ENCODE assay signal across 1 cellular context in genomic region chr4:95220205-95221175, GRCh38.
TF ChIP-seq lines count a peak whose summit lies in the region.

No MANE protein-coding gene starts in this region.

TF ChIP-seq in HepG2, 621 proteins besides CTCF, POLR2A, EP300 and RAD21 (continued from another document):
- no peak for TF ChIP-seq ATF6 (CRISPR knock-in tag; conservative IDR thresholded peaks at IDR 0.05)
- no peak for TF ChIP-seq ZNF431 (CRISPR knock-in tag; IDR thresholded peaks at IDR 0.05; ENCODE audit: borderline replicate concordance, low read depth)
- TF ChIP-seq SP5 (CRISPR knock-in tag; IDR thresholded peaks at IDR 0.05; ENCODE audit: borderline replicate concordance, low read depth): peak; percentile 46; the same call in 1 of the 2 replicates
- TF ChIP-seq FOXA3 (CRISPR knock-in tag; IDR thresholded peaks at IDR 0.05): 0 out of 2 replicates have a peak, but pooled peaks have one; percentile 21
- peak; percentile 74 for TF ChIP-seq TBX2 (CRISPR knock-in tag; IDR thresholded peaks at IDR 0.05; ENCODE audit: borderline replicate concordance)
- TF ChIP-seq ZNF670 (CRISPR knock-in tag; IDR thresholded peaks at IDR 0.05; ENCODE audit: borderline replicate concordance): no peak
- no peak for TF ChIP-seq ZNF331 (CRISPR knock-in tag; IDR thresholded peaks at IDR 0.05)
- peak; percentile 68; the same call in 1 of the 2 replicates for TF ChIP-seq TBX3 (IDR thresholded peaks at IDR 0.05; ENCODE audit: borderline replicate concordance)
- peak; percentile 68 for TF ChIP-seq ONECUT2 (CRISPR knock-in tag; IDR thresholded peaks at IDR 0.05)
- no peak for TF ChIP-seq TFDP2 (CRISPR knock-in tag; IDR thresholded peaks at IDR 0.05)
- TF ChIP-seq PITX1 (CRISPR knock-in tag; IDR thresholded peaks at IDR 0.05): peak; percentile 78
- peak; percentile 87 for TF ChIP-seq TCF7 (IDR thresholded peaks at IDR 0.05; ENCODE audit: low read depth)
- TF ChIP-seq HHEX (CRISPR knock-in tag; IDR thresholded peaks at IDR 0.05): peak; percentile 73
- TF ChIP-seq TCF7L2 (IDR thresholded peaks at IDR 0.05; ENCODE audit: low read depth, low read length): peak; percentile 69
- no peak for TF ChIP-seq BRCA1 (CRISPR knock-in tag; IDR thresholded peaks at IDR 0.05)
- TF ChIP-seq ETV6 (CRISPR knock-in tag; conservative IDR thresholded peaks at IDR 0.05): no peak
- TF ChIP-seq SOX13 (IDR thresholded peaks at IDR 0.05): peak; percentile 14; the same call in 1 of the 2 replicates
- TF ChIP-seq SOX13 (CRISPR knock-in tag; conservative IDR thresholded peaks at IDR 0.05 in 1 of 2, IDR thresholded peaks at IDR 0.05 in 1 of 2): peak in 1 of 2 experiments; percentile 56; a peak in 2 of 4 replicates
- TF ChIP-seq ZNF24 (IDR thresholded peaks at IDR 0.05): no peak
- TF ChIP-seq ATF1 (CRISPR knock-in tag; IDR thresholded peaks at IDR 0.05): no peak
- TF ChIP-seq ZNF713 (CRISPR knock-in tag; IDR thresholded peaks at IDR 0.05): no peak
- no peak for TF ChIP-seq ZSCAN31 (CRISPR knock-in tag; IDR thresholded peaks at IDR 0.05; ENCODE audit: low read depth)
- TF ChIP-seq SSRP1 (CRISPR knock-in tag; IDR thresholded peaks at IDR 0.05): no peak
- TF ChIP-seq FLYWCH1 (CRISPR knock-in tag; IDR thresholded peaks at IDR 0.05): no peak
- TF ChIP-seq NFIC (IDR thresholded peaks at IDR 0.05; ENCODE audit: low read length): 0 out of 2 replicates have a peak, but pooled peaks have one; percentile 29
- TF ChIP-seq ISL2 (CRISPR knock-in tag; IDR thresholded peaks at IDR 0.05): peak; percentile 75; the same call in 1 of the 2 replicates
- TF ChIP-seq NFKB2 (CRISPR knock-in tag; IDR thresholded peaks at IDR 0.05; ENCODE audit: borderline replicate concordance): no peak
- no peak for TF ChIP-seq CREB1 (IDR thresholded peaks at IDR 0.05)
- no peak for TF ChIP-seq CREB1 (CRISPR knock-in tag; IDR thresholded peaks at IDR 0.05)
- TF ChIP-seq ZNF782 (CRISPR knock-in tag; IDR thresholded peaks at IDR 0.05; ENCODE audit: borderline replicate concordance): no peak
- no peak for TF ChIP-seq SOX6 (IDR thresholded peaks at IDR 0.05)
- peak; percentile 58; the same call in 1 of the 2 replicates for TF ChIP-seq SOX6 (CRISPR knock-in tag; IDR thresholded peaks at IDR 0.05)
- no peak for TF ChIP-seq PHF8 (CRISPR knock-in tag; IDR thresholded peaks at IDR 0.05)
- TF ChIP-seq HMG20B (CRISPR knock-in tag; conservative IDR thresholded peaks at IDR 0.05): peak; percentile 79; the same call in 1 of the 2 replicates
- TF ChIP-seq HNF1A (IDR thresholded peaks at IDR 0.05; ENCODE audit: low read depth): peak; percentile 65; the same call in 1 of the 2 replicates
- TF ChIP-seq HNF1A (CRISPR knock-in tag; IDR thresholded peaks at IDR 0.05; ENCODE audit: borderline replicate concordance): peak; percentile 70; the same call in 1 of the 2 replicates
- TF ChIP-seq SIX1 (CRISPR knock-in tag; IDR thresholded peaks at IDR 0.05; ENCODE audit: borderline replicate concordance): peak; percentile 65
- no peak for TF ChIP-seq ZFP37 (CRISPR knock-in tag; IDR thresholded peaks at IDR 0.05; ENCODE audit: borderline replicate concordance)
- no peak for TF ChIP-seq MTF1 (CRISPR knock-in tag; IDR thresholded peaks at IDR 0.05)
- no peak for TF ChIP-seq ARID3A (IDR thresholded peaks at IDR 0.05; ENCODE audit: low read depth, low read length)
- TF ChIP-seq RERE (CRISPR knock-in tag; IDR thresholded peaks at IDR 0.05; ENCODE audit: low read depth): peak; percentile 96
- peak; percentile 47; the same call in 1 of the 2 replicates for TF ChIP-seq FOXP4 (CRISPR knock-in tag; IDR thresholded peaks at IDR 0.05)
- no peak for TF ChIP-seq KMT2A (CRISPR knock-in tag; IDR thresholded peaks at IDR 0.05)
- no peak for TF ChIP-seq ZNF121 (CRISPR knock-in tag; IDR thresholded peaks at IDR 0.05)
- no peak for TF ChIP-seq PRDM4 (CRISPR knock-in tag; IDR thresholded peaks at IDR 0.05; ENCODE audit: borderline replicate concordance)
